In genomic region chr10:119494224-119495060, GRCh38 we compare ENCODE assay signal across 1 cellular context.
A peak's percentile ranks its signal among the peaks of the same experiment; 100 is the strongest.
TF ChIP-seq lines count a peak whose summit lies in the region.

No MANE protein-coding gene starts in this region.

TF ChIP-seq in GM12878, 131 proteins besides CTCF, POLR2A, EP300 and RAD21:
- no peak for TF ChIP-seq SIN3A (IDR thresholded peaks at IDR 0.05; ENCODE audit: low read depth, low read length)
- peak; percentile 5; the same call in 1 of the 2 replicates for TF ChIP-seq USF2 (IDR thresholded peaks at IDR 0.05; ENCODE audit: borderline replicate concordance, low read depth, low read length)
- TF ChIP-seq RAD51 (IDR thresholded peaks at IDR 0.05) = peak; percentile 69
